Comparison of ENCODE assay signal across 8 cellular contexts in the genomic region with DNA sequence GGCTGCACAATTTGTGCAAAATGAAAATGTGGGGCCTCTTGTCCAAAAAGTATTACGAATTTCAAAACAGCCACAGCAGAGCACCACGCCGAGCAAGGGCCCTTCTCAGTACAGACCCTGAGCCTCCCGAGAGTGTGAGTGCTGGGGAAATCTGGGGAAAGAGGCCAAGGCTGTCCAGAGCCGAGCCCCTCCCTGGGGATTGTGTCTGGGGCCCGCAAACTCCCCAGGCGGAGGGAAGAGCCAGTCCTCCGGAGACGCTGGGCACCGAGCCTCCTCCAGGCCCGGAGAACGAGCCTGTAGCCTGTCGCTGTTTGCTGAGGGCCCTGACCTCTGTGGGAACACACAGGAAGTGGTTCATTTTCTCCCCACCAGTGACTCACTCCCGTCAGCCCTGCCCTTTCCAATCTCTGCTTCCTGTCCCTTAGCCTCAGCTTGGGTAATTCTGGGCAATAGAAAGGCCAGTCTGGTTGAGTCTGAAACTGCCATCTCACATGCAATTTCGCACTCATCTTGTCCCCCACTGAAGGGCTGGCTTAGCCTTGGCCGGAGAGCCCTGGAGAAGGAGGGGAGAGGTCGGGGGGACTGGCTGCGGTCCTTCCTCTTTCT. TPM values are rescaled to one million over a fixed set of nuclear protein-coding genes. Genes with fewer than 3 reads are reported as not detected.
DNase-seq lines count a peak whose midpoint lies in the region; ATAC-seq and TF ChIP-seq lines count a peak whose summit lies in the region.

No MANE protein-coding gene starts in this region.

- DNase-seq in GM13977 (ENCODE audit: low spot score) (peak; percentile 85), NCI-H2029 treated with DMSO at 0.1 percent for 48 hours (lab: John Stamatoyannopoulos, UW) (peak; percentile 19), myocyte (ENCODE audit: low read depth) (peak; percentile 96), NCI-H345 treated with DMSO at 0.1 percent for 48 hours (lab: John Stamatoyannopoulos, UW; ENCODE audit: unreplicated experiment) (no peak)
- DNase-seq in activated CD4-positive, alpha-beta memory T cell treated with anti-CD3 and anti-CD28 coated beads, Interleukin-2, amount 10 ng/mL, durations not matched to agents 7 days and 5 days: peak; percentile 87
- peak; percentile 60 to 66 (median 63) for DNase-seq in effector memory CD8-positive, alpha-beta T cell

- peaks cover 29% of the 10 kb centered on the region for H3K4me1 Mint-ChIP-seq in activated CD4-positive, alpha-beta memory T cell treated with anti-CD3 and anti-CD28 coated beads, Interleukin-2, amount 10 ng/mL, durations not matched to agents 7 days and 5 days
- H3K4me1 Mint-ChIP-seq in effector memory CD8-positive, alpha-beta T cell (ENCODE audit: low read depth in 2 of 2): peaks cover 10 to 24% of the 10 kb centered on the region in 2 donors
- peaks cover 45% of the 10 kb centered on the region for H3K4me1 Mint-ChIP-seq in stimulated activated memory B cell treated with anti-CD40 and anti-IgM and Interleukin-4, amounts not matched to agents 10 μg/mL and 1 μg/mL and 100 μg/mL, for 72 hours

- peak overlapping the region; percentile 49 for H3K4me3 Mint-ChIP-seq in activated CD4-positive, alpha-beta memory T cell treated with anti-CD3 and anti-CD28 coated beads, Interleukin-2, amount 10 ng/mL, durations not matched to agents 7 days and 5 days
- H3K4me3 Mint-ChIP-seq in effector memory CD8-positive, alpha-beta T cell: peak overlapping the region; percentile 75 to 77
- peak overlapping the region; percentile 74 for H3K4me3 Mint-ChIP-seq in stimulated activated memory B cell treated with anti-CD40 and anti-IgM and Interleukin-4, amounts not matched to agents 10 μg/mL and 1 μg/mL and 100 μg/mL, for 72 hours

- H3K36me3 Mint-ChIP-seq in activated CD4-positive, alpha-beta memory T cell treated with anti-CD3 and anti-CD28 coated beads, Interleukin-2, amount 10 ng/mL, durations not matched to agents 7 days and 5 days (ENCODE audit: low read depth): no peaks in the 10 kb centered on the region
- peaks cover 23% of the 10 kb centered on the region for H3K36me3 Mint-ChIP-seq in effector memory CD8-positive, alpha-beta T cell (ENCODE audit: insufficient read depth)
- no peaks in the 10 kb centered on the region for H3K36me3 Mint-ChIP-seq in stimulated activated memory B cell treated with anti-CD40 and anti-IgM and Interleukin-4, amounts not matched to agents 10 μg/mL and 1 μg/mL and 100 μg/mL, for 72 hours

- in situ Hi-C loops in GM13977 (cut with MboI; ENCODE audit: low pct_unique_long_range_greater_than_20kb, low sequenced_read_pairs, unreplicated experiment): no loop called here

- TF ChIP-seq CTCF in GM13977 (IDR thresholded peaks at IDR 0.05; ENCODE audit: extremely low read depth, insufficient read depth, missing control alignments): no peak

- H3K27ac Mint-ChIP-seq in activated CD4-positive, alpha-beta memory T cell treated with anti-CD3 and anti-CD28 coated beads, Interleukin-2, amount 10 ng/mL, durations not matched to agents 7 days and 5 days: peak overlapping the region; percentile 69
- H3K27ac Mint-ChIP-seq in effector memory CD8-positive, alpha-beta T cell: peak overlapping the region; percentile 89
- peak overlapping the region; percentile 95 for H3K27ac Mint-ChIP-seq in stimulated activated memory B cell treated with anti-CD40 and anti-IgM and Interleukin-4, amounts not matched to agents 10 μg/mL and 1 μg/mL and 100 μg/mL, for 72 hours

- POLR2A ChIA-PET in activated CD4-positive, alpha-beta memory T cell treated with anti-CD3 and anti-CD28 coated beads, Interleukin-2, amount 10 ng/mL, durations not matched to agents 7 days and 5 days (lab: Charles Lee): interaction anchor here (0.7 to 1.4 kb wide), 4 partner anchors 23 to 153 kb away, joined by 3 to 4 read pairs (median 4); no protein-coding TSS in a partner anchor

- H3K9me3 Mint-ChIP-seq in activated CD4-positive, alpha-beta memory T cell treated with anti-CD3 and anti-CD28 coated beads, Interleukin-2, amount 10 ng/mL, durations not matched to agents 7 days and 5 days: no peaks in the 10 kb centered on the region
- H3K9me3 Mint-ChIP-seq in effector memory CD8-positive, alpha-beta T cell: no peaks in the 10 kb centered on the region
- no peaks in the 10 kb centered on the region for H3K9me3 Mint-ChIP-seq in stimulated activated memory B cell treated with anti-CD40 and anti-IgM and Interleukin-4, amounts not matched to agents 10 μg/mL and 1 μg/mL and 100 μg/mL, for 72 hours

- H3K27me3 Mint-ChIP-seq in activated CD4-positive, alpha-beta memory T cell treated with anti-CD3 and anti-CD28 coated beads, Interleukin-2, amount 10 ng/mL, durations not matched to agents 7 days and 5 days: peaks cover 4% of the 10 kb centered on the region
- no peaks in the 10 kb centered on the region for H3K27me3 Mint-ChIP-seq in effector memory CD8-positive, alpha-beta T cell
- H3K27me3 Mint-ChIP-seq in stimulated activated memory B cell treated with anti-CD40 and anti-IgM and Interleukin-4, amounts not matched to agents 10 μg/mL and 1 μg/mL and 100 μg/mL, for 72 hours: no peaks in the 10 kb centered on the region

- peak; percentile 94 for ATAC-seq in HG02571 (IDR thresholded peaks at IDR 0.05; ENCODE audit: unreplicated experiment)
- peak; percentile 90 for ATAC-seq in effector memory CD8-positive, alpha-beta T cell (replicated peaks)
- peak; percentile 97 for ATAC-seq in stimulated activated memory B cell treated with anti-CD40 and anti-IgM and Interleukin-4, amounts not matched to agents 10 μg/mL and 1 μg/mL and 100 μg/mL, for 72 hours

- CTCF ChIA-PET in activated CD4-positive, alpha-beta memory T cell treated with anti-CD3 and anti-CD28 coated beads, Interleukin-2, amount 10 ng/mL, durations not matched to agents 7 days and 5 days (lab: Charles Lee): interaction anchor here (0.6 to 3.2 kb wide), 10 partner anchors 11 to 810 kb away, joined by 3 to 16 read pairs (median 6); no protein-coding TSS in a partner anchor

RNA-seq across cellular contexts. Expression of gene GNA12, which starts 19.5 kb away (rescaled TPM):
- total RNA-seq in activated CD4-positive, alpha-beta memory T cell treated with anti-CD3 and anti-CD28 coated beads, Interleukin-2, amount 10 ng/mL, durations not matched to agents 7 days and 5 days: 10 to 100 TPM; 16.3 to 17.4 TPM
- 10.2 and 14.3 TPM in 2 replicates for total RNA-seq in myocyte
- polyA plus RNA-seq in myocyte (2012): 72.1 TPM
